In genomic region chr18:68428666-68429065, GRCh38 we compare ENCODE assay signal across 22 cellular contexts.
DNase-seq lines count a peak whose midpoint lies in the region; ATAC-seq and TF ChIP-seq lines count a peak whose summit lies in the region.
"Had no signal": no experiment of that assay in that cellular context is flagged by ENCODE, and none has a peak within 500 bp of the region (broad histone marks: within the 10 kb centered on the region; RNA-seq: fewer than 3 reads in every experiment).

No MANE protein-coding gene starts in this region.

- no peaks in the 10 kb centered on the region for H3K9me2 ChIP-seq in neural cell (ENCODE audit: insufficient read depth, low read length)

- H3K27me3 ChIP-seq in endodermal cell (ENCODE audit: control insufficient read depth, insufficient read depth, low read length, poor library complexity, severe bottlenecking): no peaks in the 10 kb centered on the region
- H3K27me3 ChIP-seq in neural cell (ENCODE audit: insufficient read depth, low read depth, low read length): no peaks in the 10 kb centered on the region
- H3K27me3 ChIP-seq: adrenal gland, left lung, right lobe of liver, stomach, tibial artery had no signal

- no peaks in the 10 kb centered on the region for H3K9me3 Mint-ChIP-seq in endodermal cell
- H3K9me3 Mint-ChIP-seq: activated T-cell treated with anti-CD3 and anti-CD28 coated beads, Interleukin-2, amount 50 U/mL, for 24 hours; nephron progenitor cell had no signal

- no peaks in the 10 kb centered on the region for H4K20me1 ChIP-seq in neural cell (ENCODE audit: insufficient read depth)

- H3K27me3 Mint-ChIP-seq in endodermal cell (ENCODE audit: insufficient read depth): no peaks in the 10 kb centered on the region
- H3K27me3 Mint-ChIP-seq: activated T-cell treated with anti-CD3 and anti-CD28 coated beads, Interleukin-2, amount 50 U/mL, for 24 hours; IgD-negative memory B cell had no signal

- H3K4me2 ChIP-seq in neural cell (ENCODE audit: low read length): no peak overlapping the region

- no peaks in the 10 kb centered on the region for H3K4me1 ChIP-seq in endodermal cell (ENCODE audit: control insufficient read depth, insufficient read depth, low read length)
- H3K4me1 ChIP-seq: adrenal gland, left lung, right lobe of liver, stomach, tibial artery had no signal

- peaks cover 6% of the 10 kb centered on the region for H3F3A ChIP-seq in neural cell (ENCODE audit: insufficient read depth, low read length, poor library complexity, severe bottlenecking)

- H3K9ac ChIP-seq in endodermal cell (ENCODE audit: extremely low read depth, low read length, poor library complexity, severe bottlenecking) (no peak overlapping the region), neural cell (ENCODE audit: low read length) (no peak overlapping the region)

- H3K27ac ChIP-seq in endodermal cell (ENCODE audit: low read depth, low read length) (peak overlapping the region; percentile 4), neural cell (ENCODE audit: low read length) (peak overlapping the region; percentile 63)
- H3K27ac ChIP-seq: adrenal gland, left lung, right lobe of liver, stomach, tibial artery had no signal

- TF ChIP-seq CTCF in endodermal cell (conservative IDR thresholded peaks at IDR 0.05) (no peak), neural cell (IDR thresholded peaks at IDR 0.05; ENCODE audit: poor library complexity, severe bottlenecking) (no peak)

- WGBS in endodermal cell (ENCODE audit: insufficient coverage in 1 of 2, insufficient read length in 1 of 2), 2 experiments: 84 to 90% methylated on average over 1 to 2 of the region's 2 CpGs

- H3K9me3 ChIP-seq in endodermal cell (ENCODE audit: control insufficient read depth, low read length) (no peaks in the 10 kb centered on the region), neural cell (ENCODE audit: low read length) (no peaks in the 10 kb centered on the region)
- H3K9me3 ChIP-seq: adrenal gland, left lung, right lobe of liver, stomach, tibial artery had no signal

- ATAC-seq in HG02885 (IDR thresholded peaks at IDR 0.05; ENCODE audit: poor library complexity, unreplicated experiment) (no peak), HG03521 (IDR thresholded peaks at IDR 0.05; ENCODE audit: unreplicated experiment) (no peak)
- ATAC-seq: HCT116, right lobe of liver had no signal

- no peaks in the 10 kb centered on the region for H3K79me2 ChIP-seq in neural cell (replicated peaks; ENCODE audit: insufficient read depth, low read length)

- no peak overlapping the region for H2AFZ ChIP-seq in neural cell (ENCODE audit: low read depth, low read length)

- H3K27ac Mint-ChIP-seq in endodermal cell: no peak overlapping the region
- H3K27ac Mint-ChIP-seq: activated T-cell treated with anti-CD3 and anti-CD28 coated beads, Interleukin-2, amount 50 U/mL, for 24 hours; CD14-positive monocyte; IgD-negative memory B cell; immature natural killer cell; nephron progenitor cell had no signal

- peak; percentile 65 for DNase-seq in DMS 273 (lab: John Stamatoyannopoulos, UW; ENCODE audit: unreplicated experiment)
- peak; percentile 36 for DNase-seq in NCI-H2227 treated with DMSO at 0.1 percent for 48 hours (lab: John Stamatoyannopoulos, UW)
- no peak for DNase-seq in endodermal cell
- DNase-seq in HT-29 (ENCODE audit: low spot score): no peak
- DNase-seq in AG20443 (ENCODE audit: low spot score): no peak
- DNase-seq: activated CD4-positive, alpha-beta T cell treated with anti-CD3 and anti-CD28 coated beads for 48 hours; activated naive CD4-positive, alpha-beta T cell; activated T-cell treated with anti-CD3 and anti-CD28 coated beads, Interleukin-2, amount 50 U/mL, for 24 hours; adrenal gland; dermis blood vessel endothelial cell; immature natural killer cell; left lung; nephron progenitor cell; right lobe of liver; stomach; tibial artery had no signal

- no peaks in the 10 kb centered on the region for H3K4me1 Mint-ChIP-seq in endodermal cell
- H3K4me1 Mint-ChIP-seq: CD14-positive monocyte, IgD-negative memory B cell, immature natural killer cell had no signal

- H3K36me3 ChIP-seq in endodermal cell (ENCODE audit: control insufficient read depth, insufficient read depth, low read length): no peaks in the 10 kb centered on the region
- H3K36me3 ChIP-seq in neural cell (ENCODE audit: insufficient read depth, low read length): no peaks in the 10 kb centered on the region
- H3K36me3 ChIP-seq: adrenal gland, left lung, right lobe of liver, stomach, tibial artery had no signal

- H3K4me3 Mint-ChIP-seq in endodermal cell: no peak overlapping the region
- H3K4me3 Mint-ChIP-seq: activated T-cell treated with anti-CD3 and anti-CD28 coated beads, Interleukin-2, amount 50 U/mL, for 24 hours; CD14-positive monocyte; IgD-negative memory B cell; immature natural killer cell; nephron progenitor cell had no signal

- no peaks in the 10 kb centered on the region for H3K36me3 Mint-ChIP-seq in endodermal cell (ENCODE audit: low read depth)
- H3K36me3 Mint-ChIP-seq: CD14-positive monocyte, IgD-negative memory B cell, immature natural killer cell had no signal

- H3K4me3 ChIP-seq in endodermal cell (ENCODE audit: low read length) (no peak overlapping the region), neural cell (ENCODE audit: low read length) (no peak overlapping the region)
- H3K4me3 ChIP-seq: adrenal gland, left lung, right lobe of liver, stomach, tibial artery had no signal

- no peak for TF ChIP-seq RAD21 in neural cell (conservative IDR thresholded peaks at IDR 0.05)

- peak; percentile 34 for TF ChIP-seq EP300 in neural cell (conservative IDR thresholded peaks at IDR 0.05; ENCODE audit: poor library complexity, severe bottlenecking)

TF ChIP-seq in neural cell, 6 proteins besides CTCF, POLR2A, EP300 and RAD21:
- TF ChIP-seq POLR2AphosphoS5 (IDR thresholded peaks at IDR 0.05) (peak; percentile 57), EZH2 (IDR thresholded peaks at IDR 0.05; ENCODE audit: borderline replicate concordance, insufficient read depth, low read length, poor library complexity, severe bottlenecking) (no peak), REST (IDR thresholded peaks at IDR 0.05; ENCODE audit: borderline replicate concordance) (peak; percentile 19)

Comparison
In these comparisons a context has a peak if more than half of its experiments do, and no peak if none do; other contexts are left out.
1. DNase-seq: peak in DMS 273 (single experiment) and NCI-H2227 treated with DMSO at 0.1 percent for 48 hours (single experiment); none in endodermal cell (single experiment), HT-29 (single experiment) and AG20443 (single experiment).